ENCODE assay signal across 19 cellular contexts in genomic region chr1:39063775-39064174, GRCh38.
"Had no signal": no experiment of that assay in that cellular context is flagged by ENCODE, and none has a peak within 500 bp of the region (broad histone marks: within the 10 kb centered on the region; RNA-seq: fewer than 3 reads in every experiment).

No MANE protein-coding gene starts in this region.

- H3K4me1 ChIP-seq: gastroesophageal sphincter had no signal

- H3K27me3 ChIP-seq: brain microvascular endothelial cell, dorsolateral prefrontal cortex, gastroesophageal sphincter had no signal

- H3K9me3 ChIP-seq: gastroesophageal sphincter, prostate gland had no signal

- ATAC-seq: activated T-cell treated with anti-CD3 and anti-CD28 coated beads, Interleukin-2, amount 50 U/mL, for 72 hours; gastroesophageal sphincter; left ventricle myocardium superior; right cardiac atrium; T-helper 17 cell had no signal

- H3K27ac ChIP-seq: brain microvascular endothelial cell, dorsolateral prefrontal cortex, gastroesophageal sphincter had no signal

- DNase-seq: activated CD4-positive, alpha-beta T cell treated with anti-CD3 and anti-CD28 coated beads, Interleukin-2, amount 10 ng/mL, durations not matched to agents 7 days and 5 days; activated CD4-positive, CD25-positive, alpha-beta regulatory T cell; activated CD8-positive, alpha-beta memory T cell treated with anti-CD3 and anti-CD28 coated beads, Interleukin-2, amount 50 U/mL, for 48 hours; activated naive CD4-positive, alpha-beta T cell treated with Interleukin-2 at 50 U/mL for 16 hours; activated T-cell treated with anti-CD3 and anti-CD28 coated beads, Interleukin-2, amount 50 U/mL, for 72 hours; anterior cingulate cortex; brain microvascular endothelial cell; dorsolateral prefrontal cortex; endodermal cell; erythroblast; hippocampal formation; left ventricle myocardium superior; nephron progenitor cell; occipital lobe; T-helper 17 cell had no signal

- H3K4me3 ChIP-seq: dorsolateral prefrontal cortex, gastroesophageal sphincter, prostate gland, smooth muscle cell had no signal

- H3K36me3 ChIP-seq: brain microvascular endothelial cell, gastroesophageal sphincter, prostate gland had no signal
